In genomic region chr15:45662375-45662774, GRCh38 we compare ENCODE assay signal across 21 cellular contexts. TPM values are rescaled to one million over a fixed set of nuclear protein-coding genes. Genes with fewer than 3 reads are reported as not detected.
DNase-seq lines count a peak whose midpoint lies in the region; ATAC-seq and TF ChIP-seq lines count a peak whose summit lies in the region.
"Had no signal": no experiment of that assay in that cellular context is flagged by ENCODE, and none has a peak within 500 bp of the region (broad histone marks: within the 10 kb centered on the region; RNA-seq: fewer than 3 reads in every experiment).

No MANE protein-coding gene starts in this region.

- no peak overlapping the region for H3K4ac ChIP-seq in mesendoderm (ENCODE audit: low read depth, low read length)

- H3K9me3 ChIP-seq in OCI-LY3 (ENCODE audit: insufficient read depth, low read length) (no peaks in the 10 kb centered on the region), endodermal cell (ENCODE audit: control insufficient read depth, low read length) (no peaks in the 10 kb centered on the region)

- peak; percentile 3 for DNase-seq in ELF-1 (ENCODE audit: low read depth, low spot score)
- DNase-seq in endodermal cell = peak; percentile 83
- DNase-seq in mesendoderm = peak; percentile 54
- no peak for DNase-seq in globus pallidus (ENCODE audit: low spot score)
- no peak for DNase-seq in NK-92 treated with Interleukin-12 subunit alpha and Interleukin-12 subunit beta, amount 100 ng/mL, for 24 hours (lab: John Stamatoyannopoulos, UW)
- DNase-seq: AML-193; C1 segment of cervical spinal cord; CD8-positive, alpha-beta T cell; GDM1; Kasumi-1; NCI-H1417; NCI-H1694 treated with DMSO at 0.1 percent for 48 hours; NCI-H446; NCI-H526; SHP77 treated with DMSO at 0.1 percent for 48 hours had no signal

- no peak overlapping the region for H3K56ac ChIP-seq in mesendoderm (ENCODE audit: low read length)

- H2AFZ ChIP-seq in OCI-LY3 (ENCODE audit: low read depth, low read length) = no peak overlapping the region

- no peak overlapping the region for H3K18ac ChIP-seq in mesendoderm (ENCODE audit: low read length)

- no peak overlapping the region for H3K27ac Mint-ChIP-seq in endodermal cell
- H3K27ac Mint-ChIP-seq: CD8-positive, alpha-beta T cell had no signal

- H3K23ac ChIP-seq in mesendoderm (ENCODE audit: low read length) = no peak overlapping the region

- no peak overlapping the region for H2AK5ac ChIP-seq in mesendoderm (ENCODE audit: low read length)

- H3K9ac ChIP-seq in OCI-LY3 (ENCODE audit: low read length) = no peak overlapping the region
- H3K9ac ChIP-seq in endodermal cell (ENCODE audit: extremely low read depth, low read length, poor library complexity, severe bottlenecking) = no peak overlapping the region
- H3K9ac ChIP-seq in mesendoderm (ENCODE audit: low read length) = no peak overlapping the region

- no peaks in the 10 kb centered on the region for H3K36me3 Mint-ChIP-seq in endodermal cell (ENCODE audit: low read depth)

- H2BK15ac ChIP-seq in mesendoderm (replicated peaks; ENCODE audit: low read depth) = no peak overlapping the region

- WGBS in endodermal cell (ENCODE audit: insufficient coverage in 1 of 2, insufficient read length in 1 of 2), 2 experiments = 65 to 81% methylated on average over 4 to 6 of the region's 6 CpGs
- no CpG with 5 or more reads among the region's 6 CpGs for WGBS in mesendoderm (ENCODE audit: extremely low coverage, insufficient coverage, low lambda C conversion rate)

- no peak overlapping the region for H3K27ac ChIP-seq in OCI-LY3 (ENCODE audit: low read length)
- H3K27ac ChIP-seq in endodermal cell (ENCODE audit: low read depth, low read length) = no peak overlapping the region
- no peak overlapping the region for H3K27ac ChIP-seq in mesendoderm (ENCODE audit: low read depth, low read length)
- H3K27ac ChIP-seq: RWPE1, SK-N-MC had no signal

- no peak overlapping the region for H4K5ac ChIP-seq in mesendoderm (ENCODE audit: low read length)

- H3K4me3 ChIP-seq in OCI-LY3 (ENCODE audit: low read length) (no peak overlapping the region), endodermal cell (ENCODE audit: low read length) (no peak overlapping the region), mesendoderm (ENCODE audit: low read length) (no peak overlapping the region)
- H3K4me3 ChIP-seq: SK-N-MC had no signal

- no peak overlapping the region for H2BK5ac ChIP-seq in mesendoderm (ENCODE audit: low read length)

- H3K79me2 ChIP-seq in OCI-LY3 (ENCODE audit: low read length) (no peaks in the 10 kb centered on the region), mesendoderm (ENCODE audit: control insufficient read depth, insufficient read depth, low read length) (no peaks in the 10 kb centered on the region)

- no peaks in the 10 kb centered on the region for H4K20me1 ChIP-seq in OCI-LY3 (ENCODE audit: insufficient read depth, low read length)

- no peaks in the 10 kb centered on the region for H3K4me1 ChIP-seq in OCI-LY3 (ENCODE audit: low read length)
- no peaks in the 10 kb centered on the region for H3K4me1 ChIP-seq in endodermal cell (ENCODE audit: control insufficient read depth, insufficient read depth, low read length)
- no peaks in the 10 kb centered on the region for H3K4me1 ChIP-seq in mesendoderm (ENCODE audit: control insufficient read depth, low read depth, low read length)

- ATAC-seq in GM18517 (IDR thresholded peaks at IDR 0.05; ENCODE audit: unreplicated experiment) = no peak
- ATAC-seq: CD8-positive, alpha-beta T cell; HCT116 had no signal

- no peaks in the 10 kb centered on the region for H3K9me3 Mint-ChIP-seq in endodermal cell
- H3K9me3 Mint-ChIP-seq: CD8-positive, alpha-beta T cell had no signal

- H2BK120ac ChIP-seq in mesendoderm (ENCODE audit: low read depth, low read length) = no peak overlapping the region

- peaks cover 6% of the 10 kb centered on the region for H3K27me3 Mint-ChIP-seq in endodermal cell (ENCODE audit: insufficient read depth)
- H3K27me3 Mint-ChIP-seq: IgD-negative memory B cell had no signal

- H4K8ac ChIP-seq in mesendoderm (ENCODE audit: low read depth, low read length) = no peak overlapping the region

- H3K4me3 Mint-ChIP-seq in endodermal cell = no peak overlapping the region
- H3K4me3 Mint-ChIP-seq: CD8-positive, alpha-beta T cell; IgD-negative memory B cell had no signal

- H3K27me3 ChIP-seq in OCI-LY3 (ENCODE audit: low read depth, low read length) = no peaks in the 10 kb centered on the region
- no peaks in the 10 kb centered on the region for H3K27me3 ChIP-seq in endodermal cell (ENCODE audit: control insufficient read depth, insufficient read depth, low read length, poor library complexity, severe bottlenecking)
- no peaks in the 10 kb centered on the region for H3K27me3 ChIP-seq in mesendoderm (ENCODE audit: insufficient read depth, low read length, poor library complexity)

- H3K4me2 ChIP-seq in OCI-LY3 (ENCODE audit: low read length) = no peak overlapping the region
- no peak overlapping the region for H3K4me2 ChIP-seq in mesendoderm (ENCODE audit: low read length)

- peaks cover 1% of the 10 kb centered on the region for H3K4me1 Mint-ChIP-seq in endodermal cell

- TF ChIP-seq CTCF in OCI-LY3 (IDR thresholded peaks at IDR 0.05; ENCODE audit: low read depth, low read length) (0 out of 2 replicates have a peak, but pooled peaks have one; percentile 4), endodermal cell (conservative IDR thresholded peaks at IDR 0.05) (peak; percentile 77)

- H3K36me3 ChIP-seq in OCI-LY3 (replicated peaks; ENCODE audit: low read depth, low read length) = no peaks in the 10 kb centered on the region
- no peaks in the 10 kb centered on the region for H3K36me3 ChIP-seq in endodermal cell (ENCODE audit: control insufficient read depth, insufficient read depth, low read length)
- H3K36me3 ChIP-seq in mesendoderm (ENCODE audit: control insufficient read depth, insufficient read depth, low read length) = no peaks in the 10 kb centered on the region

- no peaks in the 10 kb centered on the region for H3K79me1 ChIP-seq in mesendoderm (ENCODE audit: low read length)

RNA-seq across cellular contexts. Expression of gene SQOR, which starts 27.5 kb away (rescaled TPM):
- total RNA-seq in endodermal cell = under 1 TPM in 1 of 2 donors, not detected in 1; 0.24 TPM
- 0.93 TPM for polyA plus RNA-seq in endodermal cell (2013, experiment 1 of 2)
- polyA plus RNA-seq in endodermal cell (2013, experiment 2 of 2) = 0.58 TPM
- 0.25 TPM for polyA plus RNA-seq in mesendoderm (2013, experiment 1 of 2)
- 0.25 TPM for polyA plus RNA-seq in mesendoderm (2013, experiment 2 of 2)

Comparison
In these comparisons a context has a peak if more than half of its experiments do, and no peak if none do; other contexts are left out.
1. DNase-seq: peak in ELF-1 (single experiment), endodermal cell (single experiment) and mesendoderm (single experiment); none in globus pallidus (single experiment) and NK-92 treated with Interleukin-12 subunit alpha and Interleukin-12 subunit beta, amount 100 ng/mL, for 24 hours (single experiment).